1 cellular context compared by ENCODE assay signal in the genomic region with DNA sequence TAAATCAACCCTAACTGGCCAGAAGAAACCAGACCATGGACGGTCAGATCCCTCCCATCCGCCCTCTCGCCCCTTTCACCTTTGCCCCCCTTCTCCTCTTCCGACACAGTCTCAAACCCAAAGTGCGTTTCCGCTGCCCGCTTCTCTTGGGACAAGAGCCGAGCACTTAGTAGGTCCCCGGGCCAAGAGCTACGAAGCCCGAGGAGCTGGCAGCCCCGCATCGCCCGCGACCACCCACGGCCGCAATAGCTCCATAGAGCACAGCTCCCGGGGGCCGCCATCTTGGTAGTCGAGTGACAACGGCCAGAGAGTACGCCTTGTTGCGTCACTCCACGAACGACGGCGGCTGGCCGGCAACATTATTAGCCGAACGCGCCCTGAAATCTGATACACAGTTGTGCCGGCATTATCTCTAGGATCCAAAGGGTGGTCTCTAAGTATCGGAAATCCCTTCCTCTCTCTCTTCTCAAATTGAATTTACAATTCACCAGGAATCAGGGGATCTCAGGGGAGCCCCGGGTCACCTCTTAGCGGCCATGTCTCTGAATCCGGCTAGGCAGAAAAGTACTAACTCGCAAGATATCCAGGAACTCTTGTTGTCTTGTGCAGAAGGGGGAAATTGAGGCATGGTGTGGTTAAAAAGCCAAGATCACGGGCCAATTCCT.
TF ChIP-seq lines count a peak whose summit lies in the region.

TSS of gene COQ5 (minus strand) at position 298 of the 665 bp plus-strand sequence. CDS start at position 281, 17 bp downstream.

TF ChIP-seq in HepG2, 621 proteins besides CTCF, POLR2A, EP300 and RAD21 (continued from another document and continues in another):
- TF ChIP-seq, protein P1, sequence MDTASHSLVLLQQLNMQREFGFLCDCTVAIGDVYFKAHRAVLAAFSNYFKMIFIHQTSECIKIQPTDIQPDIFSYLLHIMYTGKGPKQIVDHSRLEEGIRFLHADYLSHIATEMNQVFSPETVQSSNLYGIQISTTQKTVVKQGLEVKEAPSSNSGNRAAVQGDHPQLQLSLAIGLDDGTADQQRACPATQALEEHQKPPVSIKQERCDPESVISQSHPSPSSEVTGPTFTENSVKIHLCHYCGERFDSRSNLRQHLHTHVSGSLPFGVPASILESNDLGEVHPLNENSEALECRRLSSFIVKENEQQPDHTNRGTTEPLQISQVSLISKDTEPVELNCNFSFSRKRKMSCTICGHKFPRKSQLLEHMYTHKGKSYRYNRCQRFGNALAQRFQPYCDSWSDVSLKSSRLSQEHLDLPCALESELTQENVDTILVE (CRISPR knock-in tag; IDR thresholded peaks at IDR 0.05): no peak; the same call in 1 of the 2 replicates
- TF ChIP-seq, protein P2, sequence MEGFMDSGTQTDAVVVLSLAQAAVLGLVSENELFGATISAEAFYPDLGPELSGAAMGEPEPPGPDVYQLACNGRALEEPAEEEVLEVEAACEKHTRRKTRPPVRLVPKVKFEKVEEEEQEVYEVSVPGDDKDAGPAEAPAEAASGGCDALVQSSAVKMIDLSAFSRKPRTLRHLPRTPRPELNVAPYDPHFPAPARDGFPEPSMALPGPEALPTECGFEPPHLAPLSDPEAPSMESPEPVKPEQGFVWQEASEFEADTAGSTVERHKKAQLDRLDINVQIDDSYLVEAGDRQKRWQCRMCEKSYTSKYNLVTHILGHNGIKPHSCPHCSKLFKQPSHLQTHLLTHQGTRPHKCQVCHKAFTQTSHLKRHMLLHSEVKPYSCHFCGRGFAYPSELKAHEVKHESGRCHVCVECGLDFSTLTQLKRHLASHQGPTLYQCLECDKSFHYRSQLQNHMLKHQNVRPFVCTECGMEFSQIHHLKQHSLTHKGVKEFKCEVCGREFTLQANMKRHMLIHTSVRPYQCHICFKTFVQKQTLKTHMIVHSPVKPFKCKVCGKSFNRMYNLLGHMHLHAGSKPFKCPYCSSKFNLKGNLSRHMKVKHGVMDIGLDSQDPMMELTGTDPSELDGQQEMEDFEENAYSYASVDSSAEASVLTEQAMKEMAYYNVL (CRISPR knock-in tag; IDR thresholded peaks at IDR 0.05; ENCODE audit: borderline replicate concordance): no peak
- no peak for TF ChIP-seq PRMT3 (CRISPR knock-in tag; IDR thresholded peaks at IDR 0.05; ENCODE audit: borderline replicate concordance, low read depth)
- peak; percentile 66 for TF ChIP-seq BCL6 (CRISPR knock-in tag; IDR thresholded peaks at IDR 0.05)
- no peak for TF ChIP-seq CBX1 (IDR thresholded peaks at IDR 0.05; ENCODE audit: low read depth)
- TF ChIP-seq ZNF263 (CRISPR knock-in tag; IDR thresholded peaks at IDR 0.05): no peak
- TF ChIP-seq PCBP2 (optimal IDR thresholded peaks at IDR 0.05; ENCODE audit: low read depth, low read length, poor library complexity, severe bottlenecking): no peak
- no peak for TF ChIP-seq PRPF4 (IDR thresholded peaks at IDR 0.05; ENCODE audit: low read depth, low read length, poor library complexity, severe bottlenecking)
- peak; percentile 70; the same call in 1 of the 2 replicates for TF ChIP-seq ZNF383 (CRISPR knock-in tag; IDR thresholded peaks at IDR 0.05; ENCODE audit: borderline replicate concordance)
- no peak for TF ChIP-seq ZNF713 (CRISPR knock-in tag; IDR thresholded peaks at IDR 0.05)
- TF ChIP-seq GPBP1L1 (CRISPR knock-in tag; IDR thresholded peaks at IDR 0.05): no peak
- TF ChIP-seq ZMYM2 (CRISPR knock-in tag; IDR thresholded peaks at IDR 0.05): no peak
- peak; percentile 69 for TF ChIP-seq HNRNPLL (IDR thresholded peaks at IDR 0.05; ENCODE audit: low read depth, low read length, poor library complexity, severe bottlenecking)
- no peak for TF ChIP-seq ZNF326 (CRISPR knock-in tag; IDR thresholded peaks at IDR 0.05; ENCODE audit: borderline replicate concordance)
- TF ChIP-seq HNRNPL (IDR thresholded peaks at IDR 0.05; ENCODE audit: low read depth, low read length): no peak
- TF ChIP-seq ZFP90 (CRISPR knock-in tag; IDR thresholded peaks at IDR 0.05; ENCODE audit: borderline replicate concordance): no peak
- TF ChIP-seq XRCC5 (optimal IDR thresholded peaks at IDR 0.05; ENCODE audit: low read length): peak; percentile 25
- 0 out of 2 replicates have a peak, but pooled peaks have one; percentile 30 for TF ChIP-seq NFKBIZ (CRISPR knock-in tag; IDR thresholded peaks at IDR 0.05)
- TF ChIP-seq, protein P3, sequence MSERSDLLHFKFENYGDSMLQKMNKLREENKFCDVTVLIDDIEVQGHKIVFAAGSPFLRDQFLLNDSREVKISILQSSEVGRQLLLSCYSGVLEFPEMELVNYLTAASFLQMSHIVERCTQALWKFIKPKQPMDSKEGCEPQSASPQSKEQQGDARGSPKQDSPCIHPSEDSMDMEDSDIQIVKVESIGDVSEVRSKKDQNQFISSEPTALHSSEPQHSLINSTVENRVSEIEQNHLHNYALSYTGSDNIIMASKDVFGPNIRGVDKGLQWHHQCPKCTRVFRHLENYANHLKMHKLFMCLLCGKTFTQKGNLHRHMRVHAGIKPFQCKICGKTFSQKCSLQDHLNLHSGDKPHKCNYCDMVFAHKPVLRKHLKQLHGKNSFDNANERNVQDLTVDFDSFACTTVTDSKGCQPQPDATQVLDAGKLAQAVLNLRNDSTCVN (CRISPR knock-in tag; IDR thresholded peaks at IDR 0.05; ENCODE audit: borderline replicate concordance): 0 out of 2 replicates have a peak, but pooled peaks have one; percentile 44
- no peak for TF ChIP-seq MYNN (CRISPR knock-in tag; IDR thresholded peaks at IDR 0.05; ENCODE audit: low read depth)
- peak; percentile 66 for TF ChIP-seq HNF4G (IDR thresholded peaks at IDR 0.05; ENCODE audit: borderline replicate concordance, low read depth, low read length)
- TF ChIP-seq HNF4G (CRISPR knock-in tag; IDR thresholded peaks at IDR 0.05; ENCODE audit: borderline replicate concordance, low read depth): peak; percentile 48; the same call in 1 of the 2 replicates
- TF ChIP-seq SNRNP70 (IDR thresholded peaks at IDR 0.05; ENCODE audit: low read depth, low read length): no peak
- peak; percentile 24; the same call in 1 of the 2 replicates for TF ChIP-seq KLF11 (CRISPR knock-in tag; IDR thresholded peaks at IDR 0.05)
- TF ChIP-seq ATM (IDR thresholded peaks at IDR 0.05; ENCODE audit: borderline replicate concordance): no peak
- TF ChIP-seq, protein P4, sequence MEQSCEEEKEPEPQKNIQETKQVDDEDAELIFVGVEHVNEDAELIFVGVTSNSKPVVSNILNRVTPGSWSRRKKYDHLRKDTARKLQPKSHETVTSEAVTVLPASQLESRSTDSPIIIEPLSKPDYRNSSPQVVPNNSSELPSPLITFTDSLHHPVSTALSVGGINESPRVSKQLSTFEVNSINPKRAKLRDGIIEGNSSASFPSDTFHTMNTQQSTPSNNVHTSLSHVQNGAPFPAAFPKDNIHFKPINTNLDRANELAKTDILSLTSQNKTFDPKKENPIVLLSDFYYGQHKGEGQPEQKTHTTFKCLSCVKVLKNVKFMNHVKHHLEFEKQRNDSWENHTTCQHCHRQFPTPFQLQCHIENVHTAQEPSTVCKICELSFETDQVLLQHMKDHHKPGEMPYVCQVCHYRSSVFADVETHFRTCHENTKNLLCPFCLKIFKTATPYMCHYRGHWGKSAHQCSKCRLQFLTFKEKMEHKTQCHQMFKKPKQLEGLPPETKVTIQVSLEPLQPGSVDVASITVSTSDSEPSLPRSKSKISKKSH (CRISPR knock-in tag; IDR thresholded peaks at IDR 0.05; ENCODE audit: borderline replicate concordance): 0 out of 2 replicates have a peak, but pooled peaks have one; percentile 32
- TF ChIP-seq NR2F2 (IDR thresholded peaks at IDR 0.05; ENCODE audit: borderline replicate concordance, low read depth): peak; percentile 62; the same call in 1 of the 2 replicates
- TF ChIP-seq YY1 (IDR thresholded peaks at IDR 0.05; ENCODE audit: insufficient read depth, insufficient replicate concordance, low read depth, low read length): peak; percentile 99
- peak; percentile 74; the same call in 1 of the 2 replicates for TF ChIP-seq CAMTA2 (CRISPR knock-in tag; IDR thresholded peaks at IDR 0.05; ENCODE audit: borderline replicate concordance)
- TF ChIP-seq, protein P5, sequence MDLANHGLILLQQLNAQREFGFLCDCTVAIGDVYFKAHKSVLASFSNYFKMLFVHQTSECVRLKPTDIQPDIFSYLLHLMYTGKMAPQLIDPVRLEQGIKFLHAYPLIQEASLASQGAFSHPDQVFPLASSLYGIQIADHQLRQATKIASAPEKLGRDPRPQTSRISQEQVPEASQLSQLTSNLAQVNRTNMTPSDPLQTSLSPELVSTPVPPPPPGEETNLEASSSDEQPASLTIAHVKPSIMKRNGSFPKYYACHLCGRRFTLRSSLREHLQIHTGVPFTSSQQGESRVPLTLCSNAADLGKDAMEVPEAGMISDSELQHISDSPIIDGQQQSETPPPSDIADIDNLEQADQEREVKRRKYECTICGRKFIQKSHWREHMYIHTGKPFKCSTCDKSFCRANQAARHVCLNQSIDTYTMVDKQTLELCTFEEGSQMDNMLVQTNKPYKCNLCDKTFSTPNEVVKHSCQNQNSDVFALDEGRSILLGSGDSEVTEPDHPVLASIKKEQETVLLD (CRISPR knock-in tag; IDR thresholded peaks at IDR 0.05; ENCODE audit: low read depth): peak; percentile 41; the same call in 1 of the 2 replicates
- TF ChIP-seq KAT8 (CRISPR knock-in tag; IDR thresholded peaks at IDR 0.05): peak; percentile 93
- TF ChIP-seq, protein P6, sequence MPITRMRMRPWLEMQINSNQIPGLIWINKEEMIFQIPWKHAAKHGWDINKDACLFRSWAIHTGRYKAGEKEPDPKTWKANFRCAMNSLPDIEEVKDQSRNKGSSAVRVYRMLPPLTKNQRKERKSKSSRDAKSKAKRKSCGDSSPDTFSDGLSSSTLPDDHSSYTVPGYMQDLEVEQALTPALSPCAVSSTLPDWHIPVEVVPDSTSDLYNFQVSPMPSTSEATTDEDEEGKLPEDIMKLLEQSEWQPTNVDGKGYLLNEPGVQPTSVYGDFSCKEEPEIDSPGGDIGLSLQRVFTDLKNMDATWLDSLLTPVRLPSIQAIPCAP (CRISPR knock-in tag; IDR thresholded peaks at IDR 0.05; ENCODE audit: low read depth): no peak
- TF ChIP-seq, protein P7, sequence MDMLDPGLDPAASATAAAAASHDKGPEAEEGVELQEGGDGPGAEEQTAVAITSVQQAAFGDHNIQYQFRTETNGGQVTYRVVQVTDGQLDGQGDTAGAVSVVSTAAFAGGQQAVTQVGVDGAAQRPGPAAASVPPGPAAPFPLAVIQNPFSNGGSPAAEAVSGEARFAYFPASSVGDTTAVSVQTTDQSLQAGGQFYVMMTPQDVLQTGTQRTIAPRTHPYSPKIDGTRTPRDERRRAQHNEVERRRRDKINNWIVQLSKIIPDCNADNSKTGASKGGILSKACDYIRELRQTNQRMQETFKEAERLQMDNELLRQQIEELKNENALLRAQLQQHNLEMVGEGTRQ (IDR thresholded peaks at IDR 0.05; ENCODE audit: low read depth, low read length): no peak
- TF ChIP-seq, protein P7 (CRISPR knock-in tag; IDR thresholded peaks at IDR 0.05; ENCODE audit: borderline replicate concordance): no peak
- TF ChIP-seq MXD4 (CRISPR knock-in tag; IDR thresholded peaks at IDR 0.05): peak; percentile 29; the same call in 1 of the 2 replicates
- peak; percentile 88 for TF ChIP-seq PHF20 (CRISPR knock-in tag; IDR thresholded peaks at IDR 0.05)
- TF ChIP-seq SALL1 (CRISPR knock-in tag; IDR thresholded peaks at IDR 0.05): peak; percentile 90
- no peak for TF ChIP-seq KDM1A (CRISPR knock-in tag; IDR thresholded peaks at IDR 0.05)
- no peak for TF ChIP-seq FOXM1 (CRISPR knock-in tag; IDR thresholded peaks at IDR 0.05)
- no peak for TF ChIP-seq BCLAF1 (IDR thresholded peaks at IDR 0.05)
- no peak for TF ChIP-seq GABPA (IDR thresholded peaks at IDR 0.05; ENCODE audit: low read depth, low read length)
- TF ChIP-seq GABPA (CRISPR knock-in tag; IDR thresholded peaks at IDR 0.05; ENCODE audit: low read depth): peak; percentile 58; the same call in 1 of the 2 replicates
- TF ChIP-seq DNMT1 (CRISPR knock-in tag; IDR thresholded peaks at IDR 0.05): peak; percentile 66; the same call in 1 of the 2 replicates
- TF ChIP-seq SNAI1 (CRISPR knock-in tag; IDR thresholded peaks at IDR 0.05; ENCODE audit: borderline replicate concordance): no peak
- peak; percentile 54; the same call in 1 of the 2 replicates for TF ChIP-seq BORCS8-MEF2B (CRISPR knock-in tag; IDR thresholded peaks at IDR 0.05)
- TF ChIP-seq FLYWCH1 (CRISPR knock-in tag; IDR thresholded peaks at IDR 0.05): no peak
- TF ChIP-seq ZFAT (CRISPR knock-in tag; conservative IDR thresholded peaks at IDR 0.05): 0 out of 2 replicates have a peak, but pooled peaks have one; percentile 59
- no peak for TF ChIP-seq ZNF292 (CRISPR knock-in tag; IDR thresholded peaks at IDR 0.05; ENCODE audit: borderline replicate concordance, low read depth)
- no peak for TF ChIP-seq POLR2AphosphoS2 (IDR thresholded peaks at IDR 0.05; ENCODE audit: low read depth, low read length)
- TF ChIP-seq RXRB (CRISPR knock-in tag; IDR thresholded peaks at IDR 0.05; ENCODE audit: borderline replicate concordance): peak; percentile 95
- peak; percentile 37; the same call in 1 of the 2 replicates for TF ChIP-seq ZNF160 (CRISPR knock-in tag; IDR thresholded peaks at IDR 0.05)
